27 cellular contexts compared by ENCODE assay signal in genomic region chr11:44694443-44694842, GRCh38.
DNase-seq lines count a peak whose midpoint lies in the region; ATAC-seq and TF ChIP-seq lines count a peak whose summit lies in the region.
"Had no signal": no experiment of that assay in that cellular context is flagged by ENCODE, and none has a peak within 500 bp of the region (broad histone marks: within the 10 kb centered on the region; RNA-seq: fewer than 3 reads in every experiment).

No MANE protein-coding gene starts in this region.

- no peaks in the 10 kb centered on the region for H3K9me3 Mint-ChIP-seq in stimulated activated naive CD8-positive, alpha-beta T cell treated with anti-CD3 and anti-CD28 coated beads, Interleukin-15, Interleukin-2, amounts not matched to agents 100 ng/mL and 50 ng/mL, for 24 hours
- H3K9me3 Mint-ChIP-seq: activated T-cell treated with anti-CD3 and anti-CD28 coated beads, Interleukin-2, amount 50 U/mL, for 4 hours; HFFc6; natural killer cell had no signal

- H3K27ac ChIP-seq in OCI-LY3 (ENCODE audit: low read length): no peak overlapping the region
- H3K27ac ChIP-seq: epithelial cell of prostate, pancreas, suprapubic skin, upper lobe of right lung had no signal

- no peak overlapping the region for H3K9ac ChIP-seq in OCI-LY3 (ENCODE audit: low read length)

- H3K27me3 ChIP-seq in OCI-LY3 (ENCODE audit: low read depth, low read length): peaks cover 6% of the 10 kb centered on the region; the same call in 1 of the 2 replicates
- H3K27me3 ChIP-seq: pancreas, upper lobe of right lung had no signal

- peaks cover 6% of the 10 kb centered on the region for H3K27me3 Mint-ChIP-seq in stimulated activated naive CD8-positive, alpha-beta T cell treated with anti-CD3 and anti-CD28 coated beads, Interleukin-15, Interleukin-2, amounts not matched to agents 100 ng/mL and 50 ng/mL, for 24 hours

- TF ChIP-seq CTCF in OCI-LY3 (IDR thresholded peaks at IDR 0.05; ENCODE audit: low read depth, low read length): no peak

- no peaks in the 10 kb centered on the region for H4K20me1 ChIP-seq in OCI-LY3 (ENCODE audit: insufficient read depth, low read length)

- H3K79me2 ChIP-seq in OCI-LY3 (ENCODE audit: low read length): no peaks in the 10 kb centered on the region

- peak overlapping the region; percentile 45 for H3K27ac Mint-ChIP-seq in stimulated activated naive CD8-positive, alpha-beta T cell treated with anti-CD3 and anti-CD28 coated beads, Interleukin-15, Interleukin-2, amounts not matched to agents 100 ng/mL and 50 ng/mL, for 24 hours
- H3K27ac Mint-ChIP-seq: HFFc6, natural killer cell had no signal

- H3K4me1 ChIP-seq in OCI-LY3 (ENCODE audit: low read length): peaks cover 11% of the 10 kb centered on the region
- H3K4me1 ChIP-seq: pancreas, suprapubic skin, upper lobe of right lung had no signal

- H3K4me2 ChIP-seq in OCI-LY3 (ENCODE audit: low read length): peak overlapping the region; percentile 46

- peak overlapping the region; percentile 74; the same call in 1 of the 2 replicates for H2AFZ ChIP-seq in OCI-LY3 (ENCODE audit: low read depth, low read length)

- H3K4me3 ChIP-seq in OCI-LY3 (ENCODE audit: low read length): no peak overlapping the region; the same call in 1 of the 2 replicates
- H3K4me3 ChIP-seq: pancreas, suprapubic skin, upper lobe of right lung had no signal

- H3K36me3 ChIP-seq in OCI-LY3 (replicated peaks; ENCODE audit: low read depth, low read length): no peaks in the 10 kb centered on the region
- H3K36me3 ChIP-seq: pancreas, suprapubic skin, upper lobe of right lung had no signal

- no peak for DNase-seq in stimulated activated naive CD8-positive, alpha-beta T cell treated with anti-CD3 and anti-CD28 coated beads, Interleukin-15, Interleukin-2, amounts not matched to agents 100 U/mL and 50 U/mL, for 24 hours
- DNase-seq in central memory CD4-positive, alpha-beta T cell: peak; percentile 21
- DNase-seq in NCI-H146 treated with DMSO at 0.1 percent for 48 hours (lab: John Stamatoyannopoulos, UW; ENCODE audit: unreplicated experiment): no peak
- DNase-seq: ACHN; activated CD4-positive, CD25-positive, alpha-beta regulatory T cell treated with anti-CD3 and anti-CD28 coated beads, Interleukin-2, amount 50 U/mL, for 72 hours; activated T-cell treated with anti-CD3 and anti-CD28 coated beads, Interleukin-2, amount 50 U/mL, for 4 hours; amniotic stem cell; effector CD4-positive, alpha-beta T cell; EL; GOT3; HFFc6; natural killer cell; NCI-H1048; NCI-H187 treated with DMSO at 0.1 percent for 48 hours; pancreas; retina; stimulated activated CD4-positive, alpha-beta T cell treated with anti-CD3 and anti-CD28 coated beads, Interleukin-4, amount 100 ng/mL, for 1 hour; T-helper 1 cell; upper lobe of right lung had no signal

- H3K9me3 ChIP-seq in OCI-LY3 (ENCODE audit: insufficient read depth, low read length): 0 out of 2 replicates have a peak, but pooled peaks cover 2% of the 10 kb centered on the region
- H3K9me3 ChIP-seq: pancreas, suprapubic skin, upper lobe of right lung had no signal

- ATAC-seq in stimulated activated naive CD8-positive, alpha-beta T cell treated with anti-CD3 and anti-CD28 coated beads, Interleukin-15, Interleukin-2, amounts not matched to agents 100 U/mL and 50 U/mL, for 24 hours: no peak
- ATAC-seq in HG03175 (IDR thresholded peaks at IDR 0.05; ENCODE audit: unreplicated experiment) (no peak), HG03159 (IDR thresholded peaks at IDR 0.05; ENCODE audit: unreplicated experiment) (no peak), GM21717 (IDR thresholded peaks at IDR 0.05; ENCODE audit: unreplicated experiment) (no peak)
- ATAC-seq: activated T-cell treated with anti-CD3 and anti-CD28 coated beads, Interleukin-2, amount 50 U/mL, for 4 hours; HepG2; natural killer cell; pancreas; upper lobe of right lung had no signal

- peaks cover 7% of the 10 kb centered on the region for H3K4me1 Mint-ChIP-seq in stimulated activated naive CD8-positive, alpha-beta T cell treated with anti-CD3 and anti-CD28 coated beads, Interleukin-15, Interleukin-2, amounts not matched to agents 100 ng/mL and 50 ng/mL, for 24 hours (ENCODE audit: low read depth)
- H3K4me1 Mint-ChIP-seq: natural killer cell had no signal

- no peak overlapping the region for H3K4me3 Mint-ChIP-seq in stimulated activated naive CD8-positive, alpha-beta T cell treated with anti-CD3 and anti-CD28 coated beads, Interleukin-15, Interleukin-2, amounts not matched to agents 100 ng/mL and 50 ng/mL, for 24 hours
- H3K4me3 Mint-ChIP-seq: activated T-cell treated with anti-CD3 and anti-CD28 coated beads, Interleukin-2, amount 50 U/mL, for 4 hours; HFFc6; natural killer cell had no signal

- no peaks in the 10 kb centered on the region for H3K36me3 Mint-ChIP-seq in stimulated activated naive CD8-positive, alpha-beta T cell treated with anti-CD3 and anti-CD28 coated beads, Interleukin-15, Interleukin-2, amounts not matched to agents 100 ng/mL and 50 ng/mL, for 24 hours (ENCODE audit: low read depth)
- H3K36me3 Mint-ChIP-seq: natural killer cell had no signal
